Comparison of ENCODE assay signal across 24 cellular contexts in genomic region chr5:152264656-152265055, GRCh38.
"Had no signal": no experiment of that assay in that cellular context is flagged by ENCODE, and none has a peak within 500 bp of the region (broad histone marks: within the 10 kb centered on the region; RNA-seq: fewer than 3 reads in every experiment).

No MANE protein-coding gene starts in this region.

- H3K9me3 ChIP-seq: Peyer's patch, SJSA1 had no signal

- H3K27me3 ChIP-seq: Peyer's patch, SJSA1 had no signal

- H3K4me3 ChIP-seq: K562, Peyer's patch, SJSA1 had no signal

- DNase-seq: activated CD4-positive, alpha-beta T cell treated with anti-CD3 and anti-CD28 coated beads for 1 hour; activated CD4-positive, alpha-beta T cell treated with anti-CD3 and anti-CD28 coated beads, Interleukin-2, amount 10 ng/mL, durations not matched to agents 24 days and 14 days; activated CD4-positive, alpha-beta T cell treated with anti-CD3 and anti-CD28 coated beads, Interleukin-2, amount 50 U/mL, for 48 hours; activated CD8-positive, alpha-beta memory T cell treated with anti-CD3 and anti-CD28 coated beads, Interleukin-2, amount 10 ng/mL, durations not matched to agents 7 days and 5 days; activated effector memory CD4-positive, alpha-beta T cell treated with anti-CD3 and anti-CD28 coated beads, Interleukin-2, amount 50 U/mL, for 16 hours; activated naive CD4-positive, alpha-beta T cell treated with Interleukin-2 at 50 U/mL for 16 hours; activated T-cell treated with anti-CD3 and anti-CD28 coated beads, Interleukin-2, amount 50 U/mL, for 24 hours; Karpas-422; NCI-H1048; NCI-H1930; NCI-H2171; NCI-H2227 treated with DMSO at 0.1 percent for 48 hours; NCI-H446 treated with DMSO at 0.1 percent for 48 hours; NCI-H524 treated with DMSO at 0.1 percent for 48 hours; NCI-H748 treated with DMSO at 0.1 percent for 48 hours; NK-92 treated with Interleukin-12 subunit alpha and Interleukin-12 subunit beta, amount 100 ng/mL, for 24 hours; OCI-M1; Peyer's patch; SHP77; SW 1271 had no signal

- ATAC-seq: activated CD8-positive, alpha-beta memory T cell treated with anti-CD3 and anti-CD28 coated beads, Interleukin-2, amount 10 ng/mL, durations not matched to agents 7 days and 5 days; K562; SK-N-SH treated with all-trans-retinoic acid at 6 μM for 48 hours; WTC11 had no signal

- H3K4me1 ChIP-seq: Peyer's patch, SJSA1 had no signal

- H3K27ac ChIP-seq: Peyer's patch, SJSA1 had no signal

- H3K36me3 ChIP-seq: Peyer's patch, SJSA1 had no signal
